1 cellular context compared by ENCODE assay signal in the genomic region with DNA sequence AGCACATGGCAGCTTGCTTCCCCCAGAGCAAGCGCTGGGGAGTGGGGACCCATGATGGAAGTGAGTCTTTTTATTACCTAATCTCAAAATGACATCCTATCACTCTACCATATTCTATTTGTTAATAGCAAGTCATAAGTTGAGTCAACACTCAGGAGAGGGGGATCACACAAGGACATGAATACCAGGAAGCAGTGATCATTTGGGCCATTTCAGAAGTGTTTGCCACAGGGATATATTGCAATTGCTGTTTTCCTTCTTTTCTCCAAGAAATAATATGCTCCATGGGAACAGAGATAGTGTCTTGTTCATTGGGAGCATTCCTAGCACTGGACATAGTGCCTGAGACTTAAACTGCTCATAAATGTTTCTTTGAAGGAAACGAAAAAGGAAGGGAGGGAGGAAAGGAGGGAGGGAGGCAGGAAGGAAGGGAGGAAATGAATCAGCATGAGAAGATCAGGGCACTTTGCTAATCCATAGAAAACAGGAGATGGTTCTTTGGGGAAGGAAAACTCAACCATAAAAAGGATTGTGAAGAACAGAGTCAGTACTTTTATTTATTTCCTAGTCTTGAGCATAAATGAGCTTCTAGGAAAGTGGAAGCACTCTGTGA.
TF ChIP-seq lines count a peak whose summit lies in the region.

No MANE protein-coding gene starts in this region.

TF ChIP-seq in GM23338, 12 proteins besides CTCF, POLR2A, EP300 and RAD21 (continued from another document):
- TF ChIP-seq, protein P1, sequence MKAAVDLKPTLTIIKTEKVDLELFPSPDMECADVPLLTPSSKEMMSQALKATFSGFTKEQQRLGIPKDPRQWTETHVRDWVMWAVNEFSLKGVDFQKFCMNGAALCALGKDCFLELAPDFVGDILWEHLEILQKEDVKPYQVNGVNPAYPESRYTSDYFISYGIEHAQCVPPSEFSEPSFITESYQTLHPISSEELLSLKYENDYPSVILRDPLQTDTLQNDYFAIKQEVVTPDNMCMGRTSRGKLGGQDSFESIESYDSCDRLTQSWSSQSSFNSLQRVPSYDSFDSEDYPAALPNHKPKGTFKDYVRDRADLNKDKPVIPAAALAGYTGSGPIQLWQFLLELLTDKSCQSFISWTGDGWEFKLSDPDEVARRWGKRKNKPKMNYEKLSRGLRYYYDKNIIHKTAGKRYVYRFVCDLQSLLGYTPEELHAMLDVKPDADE (IDR thresholded peaks at IDR 0.05) = no peak
- TF ChIP-seq EZH2phosphoT487 (IDR thresholded peaks at IDR 0.05; ENCODE audit: unreplicated experiment) (no peak), ZNF331 (CRISPR knock-in tag; IDR thresholded peaks at IDR 0.05; ENCODE audit: low read depth) (no peak)
